ENCODE assay signal across 31 cellular contexts in genomic region chr2:8728305-8729015, GRCh38.
"Had no signal": no experiment of that assay in that cellular context is flagged by ENCODE, and none has a peak within 500 bp of the region (broad histone marks: within the 10 kb centered on the region; RNA-seq: fewer than 3 reads in every experiment).

No MANE protein-coding gene starts in this region.

- DNase-seq: activated B cell treated with CpG ODN at 0.5 μM for 24 hours; activated CD4-positive, alpha-beta T cell treated with anti-CD3 and anti-CD28 coated beads for 48 hours; activated CD4-positive, alpha-beta T cell treated with anti-CD3 and anti-CD28 coated beads, Interleukin-2, amount 50 U/mL, for 4 hours; activated CD4-positive, CD25-positive, alpha-beta regulatory T cell treated with anti-CD3 and anti-CD28 coated beads, Interleukin-2, amount 50 U/mL, for 72 hours; activated CD8-positive, alpha-beta memory T cell treated with anti-CD3 and anti-CD28 coated beads, Interleukin-2, amount 50 U/mL, for 4 hours; activated effector memory CD4-positive, alpha-beta T cell treated with anti-CD3 and anti-CD28 coated beads, Interleukin-2, amount 50 U/mL, for 16 hours; activated naive CD4-positive, alpha-beta T cell treated with Interleukin-2 at 50 U/mL for 16 hours; activated T-cell treated with anti-CD3 and anti-CD28 coated beads, Interleukin-2, amount 50 U/mL, for 48 hours; amniotic stem cell; aorta; brain microvascular endothelial cell; NCI-H1092 treated with DMSO at 0.1 percent for 48 hours; NCI-H1417; NCI-H146; NCI-H187; NCI-H2029 treated with DMSO at 0.1 percent for 48 hours; NCI-H2107; NCI-H2171; NCI-H510A; NCI-H526; NCI-H748 treated with DMSO at 0.1 percent for 48 hours; NK-92 treated with Interleukin-12 subunit alpha and Interleukin-12 subunit beta, amount 100 ng/mL, for 24 hours; PC-9; Right ventricle myocardium superior; SW 1271; T-helper 1 cell; T-helper 2 cell; T-helper 9 cell had no signal

- H3K4me3 ChIP-seq: K562, PC-9 had no signal

- H3K4me3 Mint-ChIP-seq: activated B cell treated with CpG ODN at 0.5 μM for 24 hours; activated naive CD4-positive, alpha-beta T cell treated with anti-CD3 and anti-CD28 coated beads, Interleukin-2, amount 50 U/mL, for 24 hours had no signal

- H3K27me3 ChIP-seq: brain microvascular endothelial cell had no signal

- H3K9me3 Mint-ChIP-seq: activated B cell treated with CpG ODN at 0.5 μM for 24 hours; activated naive CD4-positive, alpha-beta T cell treated with anti-CD3 and anti-CD28 coated beads, Interleukin-2, amount 50 U/mL, for 24 hours had no signal

- H3K27ac Mint-ChIP-seq: activated B cell treated with CpG ODN at 0.5 μM for 24 hours; activated naive CD4-positive, alpha-beta T cell treated with anti-CD3 and anti-CD28 coated beads, Interleukin-2, amount 50 U/mL, for 24 hours had no signal

- H3K27me3 Mint-ChIP-seq: activated B cell treated with CpG ODN at 0.5 μM for 24 hours; activated naive CD4-positive, alpha-beta T cell treated with anti-CD3 and anti-CD28 coated beads, Interleukin-2, amount 50 U/mL, for 24 hours had no signal

- H3K27ac ChIP-seq: brain microvascular endothelial cell, PC-9, VCaP had no signal

- ATAC-seq: K562 had no signal

- H3K4me1 Mint-ChIP-seq: activated B cell treated with CpG ODN at 0.5 μM for 24 hours; activated naive CD4-positive, alpha-beta T cell treated with anti-CD3 and anti-CD28 coated beads, Interleukin-2, amount 50 U/mL, for 24 hours had no signal
